Comparison of ENCODE assay signal across 8 cellular contexts in the genomic region with DNA sequence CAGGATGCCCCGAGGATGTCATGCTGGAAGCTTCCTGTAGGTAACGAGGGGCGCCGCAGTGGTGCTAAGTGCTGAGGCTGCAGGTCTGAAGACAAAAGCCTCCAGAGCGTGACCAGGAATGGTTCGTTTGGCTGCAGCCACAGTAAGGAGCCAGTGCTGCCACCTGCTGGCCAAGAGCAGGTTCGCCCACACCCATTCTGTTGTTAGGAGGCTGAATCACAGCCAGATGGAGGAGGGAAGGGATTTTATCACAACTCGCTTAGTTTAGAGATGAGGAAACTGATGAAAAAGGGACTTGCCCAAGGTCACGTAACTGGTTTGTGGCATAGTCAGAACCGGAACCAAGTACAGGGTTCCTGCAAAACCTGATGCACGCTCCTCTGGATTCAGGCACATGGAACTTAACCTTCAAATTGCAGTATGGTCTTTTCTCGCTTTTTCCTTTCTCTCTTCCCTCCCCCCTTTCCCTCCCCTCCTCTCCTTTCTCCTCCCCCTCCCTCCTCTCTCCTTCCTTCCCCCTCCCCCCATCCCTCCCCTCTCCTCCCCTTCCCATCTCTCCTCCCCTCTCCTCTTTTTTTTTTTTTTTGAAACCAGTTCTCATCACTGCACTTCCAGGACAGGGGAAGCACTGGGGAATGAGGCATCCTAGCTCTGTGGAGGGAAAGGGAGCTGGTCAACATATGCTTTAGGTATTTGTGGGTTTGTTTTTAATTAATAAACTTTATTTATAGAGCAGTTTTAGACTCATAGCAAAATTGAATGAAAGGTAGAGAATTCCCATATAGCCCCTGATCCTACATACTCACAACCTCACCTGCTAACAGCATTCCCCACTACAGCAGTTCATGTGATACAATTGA.
DNase-seq lines count a peak whose midpoint lies in the region; ATAC-seq, FAIRE-seq and TF ChIP-seq lines count a peak whose summit lies in the region.

No MANE protein-coding gene starts in this region.

- H3K9me3 ChIP-seq in uterus = no peaks in the 10 kb centered on the region

- H3K4me3 ChIP-seq in uterus = no peak overlapping the region

- H3K4me1 Mint-ChIP-seq in activated naive CD4-positive, alpha-beta T cell treated with anti-CD3 and anti-CD28 coated beads, Interleukin-2, amount 10 ng/mL, durations not matched to agents 7 days and 5 days = peaks cover 33% of the 10 kb centered on the region

- H3K27me3 ChIP-seq in uterus = no peaks in the 10 kb centered on the region

- no peak overlapping the region for H3K27ac ChIP-seq in uterus

- FAIRE-seq in GM12891 (lab: Jason Lieb, UNC) = peak; percentile 88

- no peaks in the 10 kb centered on the region for H3K4me1 ChIP-seq in uterus

- H3K9me3 Mint-ChIP-seq in activated naive CD4-positive, alpha-beta T cell treated with anti-CD3 and anti-CD28 coated beads, Interleukin-2, amount 10 ng/mL, durations not matched to agents 7 days and 5 days = no peaks in the 10 kb centered on the region

- H3K27me3 Mint-ChIP-seq in activated naive CD4-positive, alpha-beta T cell treated with anti-CD3 and anti-CD28 coated beads, Interleukin-2, amount 10 ng/mL, durations not matched to agents 7 days and 5 days = peaks cover 3% of the 10 kb centered on the region

- TF ChIP-seq POLR2A in GM12891 (IDR thresholded peaks at IDR 0.05; ENCODE audit: low read depth, low read length) (no peak), uterus (IDR thresholded peaks at IDR 0.05) (no peak)

- peak; percentile 88 to 94 (median 90) for TF ChIP-seq CTCF in uterus (IDR thresholded peaks at IDR 0.05)

- H3K36me3 ChIP-seq in uterus = no peaks in the 10 kb centered on the region

- peak overlapping the region; percentile 45 for H3K27ac Mint-ChIP-seq in activated naive CD4-positive, alpha-beta T cell treated with anti-CD3 and anti-CD28 coated beads, Interleukin-2, amount 10 ng/mL, durations not matched to agents 7 days and 5 days

- H3K36me3 Mint-ChIP-seq in activated naive CD4-positive, alpha-beta T cell treated with anti-CD3 and anti-CD28 coated beads, Interleukin-2, amount 10 ng/mL, durations not matched to agents 7 days and 5 days = no peaks in the 10 kb centered on the region

- peak; percentile 96 for ATAC-seq in HG02798 (IDR thresholded peaks at IDR 0.05; ENCODE audit: poor library complexity, unreplicated experiment)
- peak; percentile 98 for ATAC-seq in SK-N-SH treated with all-trans-retinoic acid at 6 μM for 48 hours

- peak overlapping the region; percentile 18 for H3K4me3 Mint-ChIP-seq in activated naive CD4-positive, alpha-beta T cell treated with anti-CD3 and anti-CD28 coated beads, Interleukin-2, amount 10 ng/mL, durations not matched to agents 7 days and 5 days

- DNase-seq in GM12891 (ENCODE audit: insufficient read length, low spot score) (peak; percentile 70), NCI-H1105 treated with DMSO at 0.1 percent for 48 hours (lab: John Stamatoyannopoulos, UW) (peak; percentile 61), head of caudate nucleus (peak; percentile 79 to 96 (median 92)), posterior vena cava (ENCODE audit: low spot score) (peak; percentile 98), uterus (peak; percentile 90 to 92)
- DNase-seq in activated naive CD4-positive, alpha-beta T cell treated with anti-CD3 and anti-CD28 coated beads, Interleukin-2, amount 10 ng/mL, durations not matched to agents 7 days and 5 days = peak; percentile 90

- intact Hi-C loops in head of caudate nucleus (cut with DNase I) = loop anchor here (5.0 kb wide), 1 partner anchor 81 kb away; the partner anchor contains the start of gene MPZL1
- intact Hi-C loops in posterior vena cava (cut with DNase I) = no loop called here
- intact Hi-C loops in uterus (cut with DNase I; ENCODE audit: low total_unique reads) = no loop called here

- CTCF ChIA-PET in activated naive CD4-positive, alpha-beta T cell treated with anti-CD3 and anti-CD28 coated beads, Interleukin-2, amount 10 ng/mL, durations not matched to agents 7 days and 5 days (lab: Charles Lee) = interaction anchor here (0.6 to 3.2 kb wide), 7 partner anchors 19 to 202 kb away, joined by 3 to 13 read pairs (median 4); partner anchors contain the start of gene DCAF6

TF ChIP-seq in GM12891, 5 proteins besides CTCF, POLR2A, EP300 and RAD21:
- TF ChIP-seq POLR2AphosphoS5 (IDR thresholded peaks at IDR 0.05; ENCODE audit: low read depth, low read length) (no peak), POU2F2 (IDR thresholded peaks at IDR 0.05; ENCODE audit: low read depth, low read length) (no peak), SPI1 (IDR thresholded peaks at IDR 0.05; ENCODE audit: low read depth, low read length) (no peak), TAF1 (IDR thresholded peaks at IDR 0.05; ENCODE audit: low read depth, low read length) (no peak), PAX5 (IDR thresholded peaks at IDR 0.05; ENCODE audit: insufficient read depth, low read length, severe bottlenecking) (peak; percentile 100)
TF ChIP-seq in GM12891: peak in this region for 1.

TF ChIP-seq in SK-N-SH treated with all-trans-retinoic acid at 6 μM for 48 hours, 23 proteins besides CTCF, POLR2A, EP300 and RAD21:
- TF ChIP-seq POU6F1 (CRISPR knock-in tag; IDR thresholded peaks at IDR 0.05; ENCODE audit: borderline replicate concordance, low read depth) (peak; percentile 70; the same call in 1 of the 2 replicates), BACH2 (CRISPR knock-in tag; IDR thresholded peaks at IDR 0.05; ENCODE audit: borderline replicate concordance) (no peak)
